9 cellular contexts compared by ENCODE assay signal in genomic region chr11:114317738-114318137, GRCh38. TPM values are rescaled to one million over a fixed set of nuclear protein-coding genes. Genes with fewer than 3 reads are reported as not detected.
DNase-seq lines count a peak whose midpoint lies in the region; ATAC-seq and TF ChIP-seq lines count a peak whose summit lies in the region.
"Had no signal": no experiment of that assay in that cellular context is flagged by ENCODE, and none has a peak within 500 bp of the region (broad histone marks: within the 10 kb centered on the region; RNA-seq: fewer than 3 reads in every experiment).

No MANE protein-coding gene starts in this region.

- H3K27ac ChIP-seq in cardiac muscle cell = no peak overlapping the region
- H3K27ac ChIP-seq in tibial nerve = peak overlapping the region in 2 of 4 donors; percentile 58 to 65

- H3K36me3 ChIP-seq in cardiac muscle cell (no peaks in the 10 kb centered on the region), tibial nerve (peaks cover 0 to 18% (median 0%) of the 10 kb centered on the region in 3 donors)

- ATAC-seq in Right ventricle myocardium inferior (no peak), left ventricle myocardium superior (peak; percentile 63)
- ATAC-seq: activated T-cell treated with anti-CD3 and anti-CD28 coated beads, Interleukin-2, amount 50 U/mL, for 72 hours had no signal

- TF ChIP-seq CTCF in cardiac muscle cell (IDR thresholded peaks at IDR 0.05; ENCODE audit: low read depth, low read length) = peak; percentile 62
- peak in 4 of 5 experiments; percentile 8 to 31 (median 24) for TF ChIP-seq CTCF in tibial nerve (IDR thresholded peaks at IDR 0.05)

- no peak overlapping the region for H3K4me3 ChIP-seq in cardiac muscle cell
- no peak overlapping the region for H3K4me3 ChIP-seq in tibial nerve

- H3K4me1 ChIP-seq in cardiac muscle cell (ENCODE audit: low read depth) (no peaks in the 10 kb centered on the region), tibial nerve (peaks cover 0 to 31% (median 0%) of the 10 kb centered on the region in 4 donors)

- no peak for TF ChIP-seq POLR2A in tibial nerve (IDR thresholded peaks at IDR 0.05)

- peaks cover 22% of the 10 kb centered on the region for H3K4me1 Mint-ChIP-seq in activated T-cell treated with anti-CD3 and anti-CD28 coated beads, Interleukin-2, amount 50 U/mL, for 24 hours (ENCODE audit: low read depth)

- no peaks in the 10 kb centered on the region for H3K9me3 Mint-ChIP-seq in activated T-cell treated with anti-CD3 and anti-CD28 coated beads, Interleukin-2, amount 50 U/mL, for 24 hours
- H3K9me3 Mint-ChIP-seq: activated T-cell treated with anti-CD3 and anti-CD28 coated beads, Interleukin-2, amount 50 U/mL, for 72 hours had no signal

- no peak for TF ChIP-seq EP300 in tibial nerve (IDR thresholded peaks at IDR 0.05)

- H3K27me3 ChIP-seq in cardiac muscle cell (no peaks in the 10 kb centered on the region), tibial nerve (no peaks in the 10 kb centered on the region)

- peaks cover 6% of the 10 kb centered on the region for H3K27me3 Mint-ChIP-seq in activated T-cell treated with anti-CD3 and anti-CD28 coated beads, Interleukin-2, amount 50 U/mL, for 24 hours

- 12 to 25% methylated on average over 5 of the region's 5 CpGs for WGBS in tibial nerve, 2 donors

- intact Hi-C loops in Right ventricle myocardium inferior (cut with DNase I) = loop anchor here (5.0 kb wide), 1 partner anchor 35 kb away; no protein-coding TSS in a partner anchor
- intact Hi-C loops in left ventricle myocardium superior (cut with micrococcal nuclease) = no loop called here

- H3K27ac Mint-ChIP-seq in activated T-cell treated with anti-CD3 and anti-CD28 coated beads, Interleukin-2, amount 50 U/mL, for 24 hours = no peak overlapping the region
- H3K27ac Mint-ChIP-seq: activated T-cell treated with anti-CD3 and anti-CD28 coated beads, Interleukin-2, amount 50 U/mL, for 72 hours had no signal

- H3K36me3 Mint-ChIP-seq in activated T-cell treated with anti-CD3 and anti-CD28 coated beads, Interleukin-2, amount 50 U/mL, for 24 hours (ENCODE audit: low read depth) = no peaks in the 10 kb centered on the region

- H3K9me3 ChIP-seq in cardiac muscle cell (ENCODE audit: low read depth) = no peaks in the 10 kb centered on the region
- no peaks in the 10 kb centered on the region for H3K9me3 ChIP-seq in tibial nerve

- DNase-seq in cardiac muscle cell (ENCODE audit: low read depth in 1 of 2, low spot score in 1 of 2) (peak; percentile 46 to 77), Right ventricle myocardium inferior (ENCODE audit: missing footprints) (no peak), SHP77 treated with DMSO at 0.1 percent for 48 hours (lab: John Stamatoyannopoulos, UW) (peak; percentile 50), left ventricle myocardium superior (peak; percentile 47), tibial nerve (ENCODE audit: low spot score in 2 of 2) (no peak), HuH-7 (ENCODE audit: low spot score) (no peak)
- no peak for DNase-seq in stimulated activated CD4-positive, alpha-beta T cell treated with anti-CD3 and anti-CD28 coated beads, Interleukin-4, amount 100 ng/mL, for 24 hours
- no peak for DNase-seq in activated T-cell treated with anti-CD3 and anti-CD28 coated beads, Interleukin-2, amount 50 U/mL, for 24 hours

- no peak overlapping the region for H3K4me3 Mint-ChIP-seq in activated T-cell treated with anti-CD3 and anti-CD28 coated beads, Interleukin-2, amount 50 U/mL, for 24 hours

RNA-seq across cellular contexts. Expression of gene NNMT, which starts 21.5 kb away (rescaled TPM):
- total RNA-seq in cardiac muscle cell (not detected in 2 replicates), Right ventricle myocardium inferior (44.0 TPM), left ventricle myocardium superior (26.4 TPM), tibial nerve (1,000 to 10,000 TPM in 1 of 4 donors, 100 to 1,000 TPM in 3; 520 to 1,803 (median 896) TPM)
- polyA plus RNA-seq in cardiac muscle cell = 2.0 and 2.1 TPM in 2 replicates
- total RNA-seq: activated T-cell treated with anti-CD3 and anti-CD28 coated beads, Interleukin-2, amount 50 U/mL, for 72 hours had no signal

Comparison
In these comparisons a context has a peak if more than half of its experiments do, and no peak if none do; other contexts are left out.
1. DNase-seq: peak in cardiac muscle cell (2 of 2), SHP77 treated with DMSO at 0.1 percent for 48 hours (single experiment) and left ventricle myocardium superior (single experiment); none in Right ventricle myocardium inferior (single experiment), tibial nerve (0 of 2), stimulated activated CD4-positive, alpha-beta T cell treated with anti-CD3 and anti-CD28 coated beads, Interleukin-4, amount 100 ng/mL, for 24 hours (single experiment), HuH-7 (single experiment) and activated T-cell treated with anti-CD3 and anti-CD28 coated beads, Interleukin-2, amount 50 U/mL, for 24 hours (single experiment).
2. RNA of gene NNMT, which starts 21.5 kb away (total RNA-seq): 520 to 1,803 TPM in tibial nerve, 44.0 TPM in Right ventricle myocardium inferior (single experiment) and 26.4 TPM in left ventricle myocardium superior (single experiment); not detected in cardiac muscle cell; every median in the first group is over 10 times any median in the second.